26 cellular contexts compared by ENCODE assay signal in genomic region chr2:219759801-219760200, GRCh38.
"Had no signal": no experiment of that assay in that cellular context is flagged by ENCODE, and none has a peak within 500 bp of the region (broad histone marks: within the 10 kb centered on the region; RNA-seq: fewer than 3 reads in every experiment).

No MANE protein-coding gene starts in this region.

- H3K4me3 ChIP-seq: adrenal gland, body of pancreas, cardiac muscle cell, esophagus squamous epithelium, gastroesophageal sphincter had no signal

- H3K27me3 ChIP-seq: adrenal gland, body of pancreas, cardiac muscle cell, esophagus squamous epithelium had no signal

- H3K4me1 ChIP-seq: adrenal gland, body of pancreas, esophagus squamous epithelium, gastroesophageal sphincter had no signal

- DNase-seq: activated CD4-positive, alpha-beta memory T cell treated with anti-CD3 and anti-CD28 coated beads for 36 hours; activated CD4-positive, alpha-beta T cell treated with anti-CD3 and anti-CD28 coated beads for 36 hours; activated CD4-positive, alpha-beta T cell treated with anti-CD3 and anti-CD28 coated beads, Interleukin-2, amount 10 ng/mL, durations not matched to agents 24 days and 14 days; activated CD4-positive, CD25-positive, alpha-beta regulatory T cell; activated CD4-positive, CD25-positive, alpha-beta regulatory T cell treated with anti-CD3 and anti-CD28 coated beads, Interleukin-2, amount 50 U/mL, for 72 hours; activated CD8-positive, alpha-beta memory T cell treated with anti-CD3 and anti-CD28 coated beads, Interleukin-2, amount 10 ng/mL, durations not matched to agents 7 days and 5 days; activated CD8-positive, alpha-beta memory T cell treated with anti-CD3 and anti-CD28 coated beads, Interleukin-2, amount 50 U/mL, for 4 hours; activated CD8-positive, alpha-beta T cell treated with anti-CD3 and anti-CD28 coated beads, Interleukin-2, amount 10 ng/mL, durations not matched to agents 7 days and 5 days; activated effector memory CD4-positive, alpha-beta T cell treated with anti-CD3 and anti-CD28 coated beads, Interleukin-2, amount 50 U/mL, for 16 hours; activated naive CD4-positive, alpha-beta T cell treated with anti-CD3 and anti-CD28 coated beads for 36 hours; activated naive CD8-positive, alpha-beta T cell treated with anti-CD3 and anti-CD28 coated beads for 36 hours; activated naive CD8-positive, alpha-beta T cell treated with anti-CD3 and anti-CD28 coated beads, Interleukin-2, amount 50 U/mL, for 24 hours; activated T-cell treated with anti-CD3 and anti-CD28 coated beads, Interleukin-2, amount 50 U/mL, for 1 hour; activated T-cell treated with anti-CD3 and anti-CD28 coated beads, Interleukin-2, amount 50 U/mL, for 48 hours; adrenal gland; amygdala; aorta; body of pancreas; cortex of kidney; effector CD8-positive, alpha-beta T cell; esophagus squamous epithelium; foreskin melanocyte; T-helper 2 cell had no signal

- H3K9me3 ChIP-seq: adrenal gland, body of pancreas, esophagus squamous epithelium had no signal

- ATAC-seq: activated CD4-positive, alpha-beta T cell treated with anti-CD3 and anti-CD28 coated beads for 36 hours; activated CD8-positive, alpha-beta memory T cell treated with anti-CD3 and anti-CD28 coated beads, Interleukin-2, amount 10 ng/mL, durations not matched to agents 7 days and 5 days; activated CD8-positive, alpha-beta T cell treated with anti-CD3 and anti-CD28 coated beads, Interleukin-2, amount 10 ng/mL, durations not matched to agents 7 days and 5 days; activated naive CD8-positive, alpha-beta T cell treated with anti-CD3 and anti-CD28 coated beads, Interleukin-2, amount 50 U/mL, for 24 hours; body of pancreas; gastroesophageal sphincter had no signal

- H3K36me3 ChIP-seq: adrenal gland, cardiac muscle cell, esophagus squamous epithelium, gastroesophageal sphincter had no signal

- H3K27ac ChIP-seq: adrenal gland, body of pancreas, cardiac muscle cell, epithelial cell of prostate, esophagus squamous epithelium, gastroesophageal sphincter had no signal
